Comparison of ENCODE assay signal across 8 cellular contexts in the genomic region with DNA sequence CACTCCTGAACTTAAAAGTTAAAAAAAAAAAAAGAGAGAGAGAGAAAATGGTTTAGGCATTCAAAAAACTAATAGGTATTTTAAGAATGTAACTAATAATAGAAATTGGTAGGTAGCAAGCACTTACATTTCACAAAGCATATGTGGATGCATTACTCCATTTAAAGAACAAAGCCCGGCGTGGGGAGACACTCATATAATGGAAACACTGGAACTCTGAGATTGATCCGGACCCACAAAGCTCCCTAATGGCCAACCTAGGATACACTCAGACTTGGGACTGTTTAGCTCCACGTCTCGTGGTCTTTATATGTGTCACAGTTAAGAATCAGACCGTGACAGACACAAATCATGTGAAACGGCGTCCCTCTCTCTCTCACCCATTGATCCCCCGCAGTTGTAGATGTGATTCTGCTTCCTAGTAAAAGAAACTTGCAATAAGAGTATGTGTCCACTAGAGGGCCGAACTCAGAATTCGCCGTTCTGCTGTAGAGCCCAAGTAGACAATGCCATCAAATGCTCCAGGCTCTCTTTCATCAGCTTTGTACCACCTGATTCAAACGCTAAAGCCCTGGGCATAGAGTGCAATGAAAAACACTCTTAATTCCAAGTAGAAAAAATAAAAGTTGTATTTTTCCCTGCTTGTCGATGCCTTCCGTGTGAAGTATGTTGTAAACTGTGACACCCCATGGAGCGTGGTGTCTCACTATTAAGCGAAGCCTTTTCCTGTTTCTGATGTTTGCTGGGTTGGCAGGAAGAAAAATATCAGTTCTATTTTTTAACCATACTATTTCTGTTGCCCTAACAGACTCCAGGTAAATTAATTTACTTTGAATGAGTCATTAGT.
A peak's percentile ranks its signal among the peaks of the same experiment; 100 is the strongest.
DNase-seq lines count a peak whose midpoint lies in the region; ATAC-seq and TF ChIP-seq lines count a peak whose summit lies in the region.

No MANE protein-coding gene starts in this region.

- H3K79me2 ChIP-seq in DND-41 (ENCODE audit: insufficient read depth, low read length) = no peaks in the 10 kb centered on the region

- WGBS in heart left ventricle, 4 donors = 27 to 28% (median 28%) methylated on average over 17 of the region's 17 CpGs

- DNase-seq in DND-41 (peak; percentile 38), NCI-H2107 treated with DMSO at 0.1 percent for 48 hours (lab: John Stamatoyannopoulos, UW; ENCODE audit: unreplicated experiment) (peak; percentile 75), heart left ventricle (peak in 3 of 5 donors; percentile 9 to 29 (median 16)), progenitor cell of endocrine pancreas (ENCODE audit: low spot score, unreplicated experiment) (peak; percentile 29), omental fat pad (ENCODE audit: low spot score) (no peak)
- DNase-seq in activated CD8-positive, alpha-beta T cell treated with anti-CD3 and anti-CD28 coated beads, Interleukin-2, amount 10 ng/mL, durations not matched to agents 7 days and 5 days = peak; percentile 40

- no peaks in the 10 kb centered on the region for H3K9me3 ChIP-seq in DND-41 (ENCODE audit: insufficient read depth, low read length, severe bottlenecking)
- no peaks in the 10 kb centered on the region for H3K9me3 ChIP-seq in heart left ventricle

- H3K4me2 ChIP-seq in DND-41 (ENCODE audit: insufficient read depth, low read length) = no peak overlapping the region

- H3K9me3 Mint-ChIP-seq in activated CD8-positive, alpha-beta T cell treated with anti-CD3 and anti-CD28 coated beads, Interleukin-2, amount 10 ng/mL, durations not matched to agents 7 days and 5 days (ENCODE audit: insufficient read depth) = no peaks in the 10 kb centered on the region
- no peaks in the 10 kb centered on the region for H3K9me3 Mint-ChIP-seq in progenitor cell of endocrine pancreas (ENCODE audit: low read depth)

- ATAC-seq in DND-41 (ENCODE audit: insufficient read depth, low read depth) = peak; percentile 93
- peak; percentile 92 for ATAC-seq in GM19324 (IDR thresholded peaks at IDR 0.05; ENCODE audit: low FRiP score, unreplicated experiment)
- ATAC-seq in HG03159 (IDR thresholded peaks at IDR 0.05; ENCODE audit: unreplicated experiment) = peak; percentile 97
- peak; percentile 79 for ATAC-seq in activated CD8-positive, alpha-beta T cell treated with anti-CD3 and anti-CD28 coated beads, Interleukin-2, amount 10 ng/mL, durations not matched to agents 7 days and 5 days
- ATAC-seq in heart left ventricle = peak in 3 of 4 donors; percentile 55 to 80 (median 73)
- no peak for ATAC-seq in omental fat pad (ENCODE audit: low FRiP score)

- H3K27ac ChIP-seq in DND-41 (ENCODE audit: low read length) (no peak overlapping the region), heart left ventricle (no peak overlapping the region)

- POLR2A ChIA-PET in activated CD8-positive, alpha-beta T cell treated with anti-CD3 and anti-CD28 coated beads, Interleukin-2, amount 10 ng/mL, durations not matched to agents 7 days and 5 days (lab: Charles Lee) = no interaction called here

- H3K4me1 Mint-ChIP-seq in activated CD8-positive, alpha-beta T cell treated with anti-CD3 and anti-CD28 coated beads, Interleukin-2, amount 10 ng/mL, durations not matched to agents 7 days and 5 days (ENCODE audit: low read depth) = no peaks in the 10 kb centered on the region
- no peaks in the 10 kb centered on the region for H3K4me1 Mint-ChIP-seq in progenitor cell of endocrine pancreas (ENCODE audit: low read depth)

- CTCF ChIA-PET in activated CD8-positive, alpha-beta T cell treated with anti-CD3 and anti-CD28 coated beads, Interleukin-2, amount 10 ng/mL, durations not matched to agents 7 days and 5 days (lab: Charles Lee) = no interaction called here

- H3K4me1 ChIP-seq in DND-41 (ENCODE audit: insufficient read depth, low read length) (0 out of 2 replicates have a peak, but pooled peaks cover 2% of the 10 kb centered on the region), heart left ventricle (peaks cover 0 to 5% (median 0%) of the 10 kb centered on the region in 12 donors)

- no peaks in the 10 kb centered on the region for H3K36me3 Mint-ChIP-seq in activated CD8-positive, alpha-beta T cell treated with anti-CD3 and anti-CD28 coated beads, Interleukin-2, amount 10 ng/mL, durations not matched to agents 7 days and 5 days (ENCODE audit: low read depth)
- H3K36me3 Mint-ChIP-seq in progenitor cell of endocrine pancreas (ENCODE audit: insufficient read depth) = no peaks in the 10 kb centered on the region

- TF ChIP-seq CTCF in DND-41 (IDR thresholded peaks at IDR 0.05; ENCODE audit: borderline replicate concordance, extremely low read depth, low read length, poor library complexity, severe bottlenecking) (peak; percentile 84), heart left ventricle (IDR thresholded peaks at IDR 0.05) (peak; percentile 55 to 83 (median 71)), progenitor cell of endocrine pancreas (IDR thresholded peaks at IDR 0.05; ENCODE audit: unreplicated experiment) (peak; percentile 82), omental fat pad (IDR thresholded peaks at IDR 0.05) (no peak)

- no peak for TF ChIP-seq POLR2A in heart left ventricle (IDR thresholded peaks at IDR 0.05)

- H3K4me3 ChIP-seq in DND-41 (ENCODE audit: low read depth in 1 of 2, low read length in 2 of 2) (no peak overlapping the region), heart left ventricle (no peak overlapping the region)

- no peak overlapping the region for H3K9ac ChIP-seq in DND-41 (ENCODE audit: low read depth, low read length)

- H3K27me3 Mint-ChIP-seq in activated CD8-positive, alpha-beta T cell treated with anti-CD3 and anti-CD28 coated beads, Interleukin-2, amount 10 ng/mL, durations not matched to agents 7 days and 5 days (ENCODE audit: low read depth) = no peaks in the 10 kb centered on the region
- H3K27me3 Mint-ChIP-seq in progenitor cell of endocrine pancreas = no peaks in the 10 kb centered on the region

- H2AFZ ChIP-seq in DND-41 (ENCODE audit: low read depth, low read length) = no peak overlapping the region

- no peak overlapping the region for H3K4me3 Mint-ChIP-seq in activated CD8-positive, alpha-beta T cell treated with anti-CD3 and anti-CD28 coated beads, Interleukin-2, amount 10 ng/mL, durations not matched to agents 7 days and 5 days
- peak overlapping the region; percentile 77 for H3K4me3 Mint-ChIP-seq in progenitor cell of endocrine pancreas (ENCODE audit: low read depth)

- H3K27ac Mint-ChIP-seq in activated CD8-positive, alpha-beta T cell treated with anti-CD3 and anti-CD28 coated beads, Interleukin-2, amount 10 ng/mL, durations not matched to agents 7 days and 5 days = no peak overlapping the region
- H3K27ac Mint-ChIP-seq in progenitor cell of endocrine pancreas = no peak overlapping the region

- intact Hi-C loops in heart left ventricle (cut with DNase I) = loop anchor here in 9 of 10 donors (5.0 to 10.0 kb wide), 5 partner anchors 689 to 1189 kb away; no protein-coding TSS in a partner anchor

- no peaks in the 10 kb centered on the region for H3K27me3 ChIP-seq in DND-41 (ENCODE audit: insufficient read depth, low read length, poor library complexity)
- peaks cover 0 to 3% (median 0%) of the 10 kb centered on the region in 9 donors for H3K27me3 ChIP-seq in heart left ventricle

- H4K20me1 ChIP-seq in DND-41 (ENCODE audit: insufficient read depth, low read length) = no peaks in the 10 kb centered on the region

- no peaks in the 10 kb centered on the region for H3K36me3 ChIP-seq in DND-41 (ENCODE audit: insufficient read depth, low read length)
- no peaks in the 10 kb centered on the region for H3K36me3 ChIP-seq in heart left ventricle

Comparison
In these comparisons a context has a peak if more than half of its experiments do, and no peak if none do; other contexts are left out.
1. CTCF ChIP-seq: peak in DND-41 (single experiment), heart left ventricle (12 of 12) and progenitor cell of endocrine pancreas (single experiment); none in omental fat pad (0 of 3).